In genomic region chr7:157954901-157955300, GRCh38 we compare ENCODE assay signal across 16 cellular contexts.
DNase-seq lines count a peak whose midpoint lies in the region; ATAC-seq and TF ChIP-seq lines count a peak whose summit lies in the region.
"Had no signal": no experiment of that assay in that cellular context is flagged by ENCODE, and none has a peak within 500 bp of the region (broad histone marks: within the 10 kb centered on the region; RNA-seq: fewer than 3 reads in every experiment).

No MANE protein-coding gene starts in this region.

- no peaks in the 10 kb centered on the region for H3K79me2 ChIP-seq in neural progenitor cell (ENCODE audit: low read depth)

- no peak overlapping the region for H2AFZ ChIP-seq in neural progenitor cell (replicated peaks)

- peak overlapping the region; percentile 59 for H3K4me2 ChIP-seq in neural progenitor cell

- H3K27me3 ChIP-seq in endodermal cell (ENCODE audit: control insufficient read depth, insufficient read depth, low read length, poor library complexity, severe bottlenecking): no peaks in the 10 kb centered on the region
- no peaks in the 10 kb centered on the region for H3K27me3 ChIP-seq in neural progenitor cell

- H3K27ac ChIP-seq in endodermal cell (ENCODE audit: low read depth, low read length): no peak overlapping the region
- H3K27ac ChIP-seq in neural progenitor cell: no peak overlapping the region
- H3K27ac ChIP-seq: C4-2B had no signal

- no peak overlapping the region for H3K4me3 Mint-ChIP-seq in chondrocyte (ENCODE audit: unreplicated experiment)
- no peak overlapping the region for H3K4me3 Mint-ChIP-seq in endodermal cell
- H3K4me3 Mint-ChIP-seq in neural progenitor cell: no peak overlapping the region
- H3K4me3 Mint-ChIP-seq: CD4-positive, alpha-beta T cell; CD8-positive, alpha-beta memory T cell had no signal

- no peak for TF ChIP-seq CTCF in chondrocyte (IDR thresholded peaks at IDR 0.05)
- no peak for TF ChIP-seq CTCF in endodermal cell (conservative IDR thresholded peaks at IDR 0.05)
- no peak for TF ChIP-seq CTCF in neural progenitor cell (IDR thresholded peaks at IDR 0.05)

- H3K4me1 ChIP-seq in endodermal cell (ENCODE audit: control insufficient read depth, insufficient read depth, low read length) (no peaks in the 10 kb centered on the region), neural progenitor cell (peaks cover 21% of the 10 kb centered on the region)

- H3K36me3 Mint-ChIP-seq in chondrocyte (ENCODE audit: low read depth): no peaks in the 10 kb centered on the region
- H3K36me3 Mint-ChIP-seq in endodermal cell (ENCODE audit: low read depth): no peaks in the 10 kb centered on the region
- H3K36me3 Mint-ChIP-seq in neural progenitor cell: no peaks in the 10 kb centered on the region
- H3K36me3 Mint-ChIP-seq: CD8-positive, alpha-beta memory T cell had no signal

- H3K9ac ChIP-seq in endodermal cell (ENCODE audit: extremely low read depth, low read length, poor library complexity, severe bottlenecking) (no peak overlapping the region), neural progenitor cell (no peak overlapping the region)

- no peak overlapping the region for H3K4me3 ChIP-seq in endodermal cell (ENCODE audit: low read length)
- no peak overlapping the region for H3K4me3 ChIP-seq in neural progenitor cell
- H3K4me3 ChIP-seq: GM12878 had no signal

- no peaks in the 10 kb centered on the region for H4K20me1 ChIP-seq in neural progenitor cell (ENCODE audit: low read depth)

- H3K36me3 ChIP-seq in endodermal cell (ENCODE audit: control insufficient read depth, insufficient read depth, low read length) (no peaks in the 10 kb centered on the region), neural progenitor cell (no peaks in the 10 kb centered on the region)

- H3K4me1 Mint-ChIP-seq in chondrocyte (ENCODE audit: low read depth) (no peaks in the 10 kb centered on the region), endodermal cell (no peaks in the 10 kb centered on the region), neural progenitor cell (no peaks in the 10 kb centered on the region)
- H3K4me1 Mint-ChIP-seq: CD8-positive, alpha-beta memory T cell had no signal

- H3F3A ChIP-seq in neural progenitor cell (ENCODE audit: low read depth): peaks cover 21% of the 10 kb centered on the region

- H3K27me3 Mint-ChIP-seq in chondrocyte (ENCODE audit: low read depth) (no peaks in the 10 kb centered on the region), endodermal cell (ENCODE audit: insufficient read depth) (no peaks in the 10 kb centered on the region), neural progenitor cell (ENCODE audit: insufficient read depth, low read depth) (peaks cover 4% of the 10 kb centered on the region)

- ATAC-seq in GM21717 (IDR thresholded peaks at IDR 0.05; ENCODE audit: unreplicated experiment): no peak
- ATAC-seq: GM12878 had no signal

- DNase-seq in chondrocyte (ENCODE audit: low spot score) (peak; percentile 52), endodermal cell (peak; percentile 22), neural progenitor cell (ENCODE audit: low spot score) (no peak), CD1c-positive myeloid dendritic cell (ENCODE audit: extremely low spot score) (no peak), MV-4-11 (lab: John Stamatoyannopoulos, UW) (no peak)
- DNase-seq: CD4-positive, alpha-beta T cell; CD8-positive, alpha-beta memory T cell; DMS 273 treated with DMSO at 0.1 percent for 48 hours; DMS79; EL; GDM1; GOT3; HCEC 1CT had no signal

- H3K27ac Mint-ChIP-seq in chondrocyte (ENCODE audit: unreplicated experiment): no peak overlapping the region
- H3K27ac Mint-ChIP-seq in endodermal cell: no peak overlapping the region
- H3K27ac Mint-ChIP-seq in neural progenitor cell: no peak overlapping the region
- H3K27ac Mint-ChIP-seq: CD4-positive, alpha-beta T cell; CD8-positive, alpha-beta memory T cell had no signal

- WGBS in endodermal cell (ENCODE audit: insufficient coverage in 1 of 2, insufficient read length in 1 of 2), 2 experiments: 63 to 72% methylated on average over 2 to 7 of the region's 7 CpGs

- H3K9me3 ChIP-seq in endodermal cell (ENCODE audit: control insufficient read depth, low read length) (peaks cover 80% of the 10 kb centered on the region), neural progenitor cell (ENCODE audit: low read depth) (peaks cover 12% of the 10 kb centered on the region)

- peaks cover 39% of the 10 kb centered on the region for H3K9me3 Mint-ChIP-seq in chondrocyte (ENCODE audit: low read depth)
- H3K9me3 Mint-ChIP-seq in endodermal cell: peaks cover 3% of the 10 kb centered on the region
- peaks cover 4% of the 10 kb centered on the region for H3K9me3 Mint-ChIP-seq in neural progenitor cell

Comparison
In these comparisons a context has a peak if more than half of its experiments do, and no peak if none do; other contexts are left out.
1. DNase-seq: peak in chondrocyte (single experiment) and endodermal cell (single experiment); none in neural progenitor cell (single experiment), CD1c-positive myeloid dendritic cell (single experiment) and MV-4-11 (single experiment).